In genomic region chr12:122437656-122438121, GRCh38 we compare ENCODE assay signal across 10 cellular contexts. TPM values are rescaled to one million over a fixed set of nuclear protein-coding genes. Genes with fewer than 3 reads are reported as not detected.
DNase-seq lines count a peak whose midpoint lies in the region; TF ChIP-seq lines count a peak whose summit lies in the region.
"Had no signal": no experiment of that assay in that cellular context is flagged by ENCODE, and none has a peak within 500 bp of the region (broad histone marks: within the 10 kb centered on the region; RNA-seq: fewer than 3 reads in every experiment).

No MANE protein-coding gene starts in this region.

- no peak overlapping the region for H2BK15ac ChIP-seq in mesendoderm (replicated peaks; ENCODE audit: low read depth)

- no peaks in the 10 kb centered on the region for H3K9me2 ChIP-seq in Karpas-422 (replicated peaks; ENCODE audit: insufficient read depth, low read length)

- no peak overlapping the region for H3K27ac Mint-ChIP-seq in endothelial cell (ENCODE audit: unreplicated experiment)
- H3K27ac Mint-ChIP-seq: activated CD4-positive, alpha-beta memory T cell treated with anti-CD3 and anti-CD28 coated beads for 36 hours had no signal

- no peaks in the 10 kb centered on the region for H3K79me1 ChIP-seq in mesendoderm (ENCODE audit: low read length)

- H2AK5ac ChIP-seq in mesendoderm (ENCODE audit: low read length), result no peak overlapping the region

- peak overlapping the region; percentile 66 for H3K23ac ChIP-seq in mesendoderm (ENCODE audit: low read length)

- H2AFZ ChIP-seq in Karpas-422 (ENCODE audit: low read length), result no peak overlapping the region

- H3K9ac ChIP-seq in mesendoderm (ENCODE audit: low read length) (no peak overlapping the region), Karpas-422 (ENCODE audit: low read length) (no peak overlapping the region)

- H3K18ac ChIP-seq in mesendoderm (ENCODE audit: low read length), result no peak overlapping the region

- H3K9me3 Mint-ChIP-seq in endothelial cell (ENCODE audit: unreplicated experiment), result no peaks in the 10 kb centered on the region
- H3K9me3 Mint-ChIP-seq: activated CD4-positive, alpha-beta memory T cell treated with anti-CD3 and anti-CD28 coated beads for 36 hours had no signal

- no peaks in the 10 kb centered on the region for H4K20me1 ChIP-seq in Karpas-422 (ENCODE audit: insufficient read depth, low read depth, low read length)

- no peak overlapping the region for H4K5ac ChIP-seq in mesendoderm (ENCODE audit: low read length)

- H3K9me3 ChIP-seq in Karpas-422 (ENCODE audit: low read length), result no peaks in the 10 kb centered on the region

- H2BK5ac ChIP-seq in mesendoderm (ENCODE audit: low read length), result no peak overlapping the region

- no peak overlapping the region for H3K4me3 Mint-ChIP-seq in endothelial cell (ENCODE audit: unreplicated experiment)
- H3K4me3 Mint-ChIP-seq: activated CD4-positive, alpha-beta memory T cell treated with anti-CD3 and anti-CD28 coated beads for 36 hours had no signal

- H4K8ac ChIP-seq in mesendoderm (ENCODE audit: low read depth, low read length), result no peak overlapping the region

- no peaks in the 10 kb centered on the region for H3K4me1 Mint-ChIP-seq in endothelial cell (ENCODE audit: unreplicated experiment)

- no peaks in the 10 kb centered on the region for H3K4me1 ChIP-seq in mesendoderm (ENCODE audit: control insufficient read depth, low read depth, low read length)
- no peaks in the 10 kb centered on the region for H3K4me1 ChIP-seq in Karpas-422 (ENCODE audit: low read length)

- H3K4me3 ChIP-seq in mesendoderm (ENCODE audit: low read length) (no peak overlapping the region), Karpas-422 (ENCODE audit: low read length) (no peak overlapping the region)

- no peaks in the 10 kb centered on the region for H3K27me3 ChIP-seq in mesendoderm (ENCODE audit: insufficient read depth, low read length, poor library complexity)
- H3K27me3 ChIP-seq in Karpas-422 (ENCODE audit: low read length), result no peaks in the 10 kb centered on the region

- H3K4ac ChIP-seq in mesendoderm (ENCODE audit: low read depth, low read length), result no peak overlapping the region

- TF ChIP-seq CTCF in 22Rv1 (IDR thresholded peaks at IDR 0.05), result no peak
- TF ChIP-seq CTCF in endothelial cell (IDR thresholded peaks at IDR 0.05; ENCODE audit: unreplicated experiment), result no peak

- no CpG with 5 or more reads among the region's 8 CpGs for WGBS in mesendoderm (ENCODE audit: extremely low coverage, insufficient coverage, low lambda C conversion rate)

- H3K36me3 Mint-ChIP-seq in endothelial cell (ENCODE audit: low read depth, unreplicated experiment), result no peaks in the 10 kb centered on the region
- H3K36me3 Mint-ChIP-seq: activated CD4-positive, alpha-beta memory T cell treated with anti-CD3 and anti-CD28 coated beads for 36 hours had no signal

- H3K79me2 ChIP-seq in mesendoderm (ENCODE audit: control insufficient read depth, insufficient read depth, low read length), result no peaks in the 10 kb centered on the region
- no peaks in the 10 kb centered on the region for H3K79me2 ChIP-seq in Karpas-422 (ENCODE audit: low read length)

- H3K27me3 Mint-ChIP-seq in endothelial cell (ENCODE audit: unreplicated experiment), result no peaks in the 10 kb centered on the region
- H3K27me3 Mint-ChIP-seq: activated CD4-positive, alpha-beta memory T cell treated with anti-CD3 and anti-CD28 coated beads for 36 hours had no signal

- DNase-seq in NCI-H1694 (lab: John Stamatoyannopoulos, UW) (peak; percentile 95), cerebellar nuclear complex (lab: John Stamatoyannopoulos, UW) (peak; percentile 80 to 87), mesendoderm (no peak), Karpas-422 (no peak), OCI-M2 (lab: John Stamatoyannopoulos, UW; ENCODE audit: unreplicated experiment) (no peak), endothelial cell (ENCODE audit: low spot score) (no peak)
- no peak for DNase-seq in stimulated activated CD8-positive, alpha-beta memory T cell treated with anti-CD3 and anti-CD28 coated beads, Interleukin-4, amount 100 ng/mL, for 48 hours
- DNase-seq: activated CD4-positive, alpha-beta memory T cell treated with anti-CD3 and anti-CD28 coated beads for 36 hours; stimulated activated CD4-positive, alpha-beta T cell treated with anti-CD3 and anti-CD28 coated beads, Interleukin-4, amount 100 ng/mL, for 1 hour had no signal

- H3K36me3 ChIP-seq in mesendoderm (ENCODE audit: control insufficient read depth, insufficient read depth, low read length) (no peaks in the 10 kb centered on the region), Karpas-422 (ENCODE audit: insufficient read depth, low read length) (no peaks in the 10 kb centered on the region)

- no peak overlapping the region for H2BK120ac ChIP-seq in mesendoderm (ENCODE audit: low read depth, low read length)

- H3K27ac ChIP-seq in 22Rv1 (peak overlapping the region; percentile 30), mesendoderm (ENCODE audit: low read depth, low read length) (no peak overlapping the region), Karpas-422 (ENCODE audit: low read length) (no peak overlapping the region)

- no peak overlapping the region for H3K4me2 ChIP-seq in mesendoderm (ENCODE audit: low read length)
- no peak overlapping the region for H3K4me2 ChIP-seq in Karpas-422 (ENCODE audit: low read depth, low read length, poor library complexity, severe bottlenecking)

- no peak overlapping the region for H3K56ac ChIP-seq in mesendoderm (ENCODE audit: low read length)

RNA-seq across cellular contexts. Expression of gene CLIP1, which starts 15.2 kb away (rescaled TPM):
- polyA plus RNA-seq in mesendoderm (2013, experiment 1 of 2), result 32.3 TPM
- polyA plus RNA-seq in mesendoderm (2013, experiment 2 of 2), result 31.8 TPM
- total RNA-seq in Karpas-422 (2014; rRNA removed; shearing (Covaris generic); ENCODE audit: low replicate concordance), result 16.0 and 18.0 TPM in 2 replicates
- total RNA-seq in endothelial cell (ENCODE audit: unreplicated experiment), result 57.7 TPM

Comparison
In these comparisons a context has a peak if more than half of its experiments do, and no peak if none do; other contexts are left out.
1. DNase-seq: peak in NCI-H1694 (single experiment) and cerebellar nuclear complex (2 of 2); none in mesendoderm (single experiment), stimulated activated CD8-positive, alpha-beta memory T cell treated with anti-CD3 and anti-CD28 coated beads, Interleukin-4, amount 100 ng/mL, for 48 hours (single experiment), Karpas-422 (single experiment), OCI-M2 (single experiment) and endothelial cell (single experiment).